13 cellular contexts compared by ENCODE assay signal in genomic region chr9:4423207-4423610, GRCh38.
"Had no signal": no experiment of that assay in that cellular context is flagged by ENCODE, and none has a peak within 500 bp of the region (broad histone marks: within the 10 kb centered on the region; RNA-seq: fewer than 3 reads in every experiment).

No MANE protein-coding gene starts in this region.

- DNase-seq: activated CD4-positive, alpha-beta T cell treated with anti-CD3 and anti-CD28 coated beads for 48 hours; activated effector memory CD4-positive, alpha-beta T cell treated with Interleukin-2 at 50 U/mL for 16 hours; activated naive CD4-positive, alpha-beta T cell treated with anti-CD3 and anti-CD28 coated beads, Interleukin-2, amount 50 U/mL, for 16 hours; activated T-cell treated with anti-CD3 and anti-CD28 coated beads, Interleukin-2, amount 50 U/mL, for 4 hours; dermis blood vessel endothelial cell; nephron progenitor cell; sigmoid colon; stimulated activated CD4-positive, alpha-beta T cell treated with anti-CD3 and anti-CD28 coated beads, Interleukin-1b, Interleukin-23, amount 100 ng/mL, for 48 hours had no signal

- H3K9me3 ChIP-seq: sigmoid colon, thoracic aorta had no signal

- H3K36me3 ChIP-seq: sigmoid colon, thoracic aorta had no signal

- H3K4me1 ChIP-seq: sigmoid colon had no signal

- H3K4me3 ChIP-seq: sigmoid colon, thoracic aorta had no signal

- H3K27me3 Mint-ChIP-seq: activated CD8-positive, alpha-beta T cell treated with anti-CD3 and anti-CD28 coated beads for 36 hours had no signal

- H3K4me3 Mint-ChIP-seq: activated CD8-positive, alpha-beta T cell treated with anti-CD3 and anti-CD28 coated beads for 36 hours; activated T-cell treated with anti-CD3 and anti-CD28 coated beads, Interleukin-2, amount 50 U/mL, for 4 hours; mesothelial cell of epicardium; nephron progenitor cell; T-helper 1 cell treated with Interleukin-12 subunit alpha and Interleukin-12 subunit beta and Interleukin-4 antibody, amounts not matched to agents 30 μg/mL and 1 μg/mL, for 36 hours had no signal

- FAIRE-seq: astrocyte had no signal

- H3K27me3 ChIP-seq: sigmoid colon had no signal

- H3K27ac ChIP-seq: sigmoid colon, thoracic aorta had no signal

- H3K36me3 Mint-ChIP-seq: mesothelial cell of epicardium had no signal

- H3K27ac Mint-ChIP-seq: activated CD8-positive, alpha-beta T cell treated with anti-CD3 and anti-CD28 coated beads for 36 hours; mesothelial cell of epicardium; T-helper 1 cell treated with Interleukin-12 subunit alpha and Interleukin-12 subunit beta and Interleukin-4 antibody, amounts not matched to agents 30 μg/mL and 1 μg/mL, for 36 hours had no signal

- H3K9me3 Mint-ChIP-seq: activated CD8-positive, alpha-beta T cell treated with anti-CD3 and anti-CD28 coated beads for 36 hours; activated T-cell treated with anti-CD3 and anti-CD28 coated beads, Interleukin-2, amount 50 U/mL, for 4 hours; mesothelial cell of epicardium; nephron progenitor cell; T-helper 1 cell treated with Interleukin-12 subunit alpha and Interleukin-12 subunit beta and Interleukin-4 antibody, amounts not matched to agents 30 μg/mL and 1 μg/mL, for 36 hours had no signal

- ATAC-seq: activated CD8-positive, alpha-beta T cell treated with anti-CD3 and anti-CD28 coated beads for 36 hours had no signal
